ENCODE assay signal across 8 cellular contexts in genomic region chr19:3627351-3627723, GRCh38. TPM values are rescaled to one million over a fixed set of nuclear protein-coding genes. Genes with fewer than 3 reads are reported as not detected.
DNase-seq lines count a peak whose midpoint lies in the region; ATAC-seq and TF ChIP-seq lines count a peak whose summit lies in the region.

No MANE protein-coding gene starts in this region.

- WGBS in body of pancreas, 2 donors, result 59 to 65% methylated on average over 7 of the region's 7 CpGs

- no peaks in the 10 kb centered on the region for H3K27me3 ChIP-seq in body of pancreas
- H3K27me3 ChIP-seq in naive thymus-derived CD4-positive, alpha-beta T cell (ENCODE audit: control insufficient read depth in 2 of 2, insufficient read depth in 2 of 2, low read length in 2 of 2), result no peaks in the 10 kb centered on the region

- no peaks in the 10 kb centered on the region for H3K9me3 ChIP-seq in body of pancreas
- H3K9me3 ChIP-seq in naive thymus-derived CD4-positive, alpha-beta T cell (ENCODE audit: control insufficient read depth in 2 of 3, low read length in 3 of 3), result no peaks in the 10 kb centered on the region

- CTCF ChIA-PET in naive thymus-derived CD4-positive, alpha-beta T cell (lab: Charles Lee), result no interaction called here

- DNase-seq in stimulated activated naive CD8-positive, alpha-beta T cell treated with anti-CD3 and anti-CD28 coated beads, Interleukin-15, Interleukin-2, amounts not matched to agents 100 U/mL and 50 U/mL, for 24 hours, result no peak
- DNase-seq in body of pancreas (peak in 1 of 4 donors; percentile 27), NCI-H1417 treated with DMSO at 0.1 percent for 48 hours (lab: John Stamatoyannopoulos, UW) (no peak), KG1 (lab: John Stamatoyannopoulos, UW) (no peak)
- no peak for DNase-seq in naive thymus-derived CD4-positive, alpha-beta T cell

- TF ChIP-seq CTCF in body of pancreas (IDR thresholded peaks at IDR 0.05), result no peak

- H3K27ac ChIP-seq in body of pancreas, result peak overlapping the region; percentile 91 to 97 (median 94)
- H3K27ac ChIP-seq in naive thymus-derived CD4-positive, alpha-beta T cell (ENCODE audit: low read depth, low read length), result no peak overlapping the region

- peak overlapping the region; percentile 98 for H3K27ac Mint-ChIP-seq in stimulated activated naive CD8-positive, alpha-beta T cell treated with anti-CD3 and anti-CD28 coated beads, Interleukin-15, Interleukin-2, amounts not matched to agents 100 ng/mL and 50 ng/mL, for 24 hours
- peak overlapping the region; percentile 94 to 100 (median 99) for H3K27ac Mint-ChIP-seq in naive thymus-derived CD4-positive, alpha-beta T cell

- peaks cover 29% of the 10 kb centered on the region for H3K4me1 ChIP-seq in body of pancreas
- peaks cover 8 to 16% of the 10 kb centered on the region in 2 donors for H3K4me1 ChIP-seq in naive thymus-derived CD4-positive, alpha-beta T cell (ENCODE audit: control insufficient read depth in 2 of 2, insufficient read depth in 2 of 2, low read length in 2 of 2)

- intact Hi-C loops in body of pancreas (cut with DNase I), result no loop called here
- intact Hi-C loops in naive thymus-derived CD4-positive, alpha-beta T cell (cut with micrococcal nuclease), result loop anchor here (1.0 to 5.0 kb wide), 18 partner anchors 10 to 1165 kb away; partner anchors contain the start of genes FZR1 (in 2 of the 2), HMG20B (in 2 of the 2), ANKRD24 (in 1 of the 2) and APBA3 (in 1 of the 2)

- peaks cover 35% of the 10 kb centered on the region for H3K4me1 Mint-ChIP-seq in stimulated activated naive CD8-positive, alpha-beta T cell treated with anti-CD3 and anti-CD28 coated beads, Interleukin-15, Interleukin-2, amounts not matched to agents 100 ng/mL and 50 ng/mL, for 24 hours (ENCODE audit: low read depth)
- H3K4me1 Mint-ChIP-seq in naive thymus-derived CD4-positive, alpha-beta T cell, result peaks cover 23 to 40% (median 26%) of the 10 kb centered on the region in 7 donors

- POLR2A ChIA-PET in naive thymus-derived CD4-positive, alpha-beta T cell (lab: Charles Lee), result interaction anchor here (0.6 to 1.5 kb wide), 7 partner anchors 61 to 1011 kb away, joined by 3 to 7 read pairs (median 3); partner anchors contain the start of gene MRPL54

- no peaks in the 10 kb centered on the region for H3K9me3 Mint-ChIP-seq in stimulated activated naive CD8-positive, alpha-beta T cell treated with anti-CD3 and anti-CD28 coated beads, Interleukin-15, Interleukin-2, amounts not matched to agents 100 ng/mL and 50 ng/mL, for 24 hours
- H3K9me3 Mint-ChIP-seq in naive thymus-derived CD4-positive, alpha-beta T cell, result peaks cover 0 to 3% (median 0%) of the 10 kb centered on the region in 11 donors

- ATAC-seq in stimulated activated naive CD8-positive, alpha-beta T cell treated with anti-CD3 and anti-CD28 coated beads, Interleukin-15, Interleukin-2, amounts not matched to agents 100 U/mL and 50 U/mL, for 24 hours, result no peak
- ATAC-seq in body of pancreas, result no peak
- ATAC-seq in naive thymus-derived CD4-positive, alpha-beta T cell, result no peak
- ATAC-seq in HG03439 (IDR thresholded peaks at IDR 0.05; ENCODE audit: unreplicated experiment), result no peak
- ATAC-seq in GM21447 (IDR thresholded peaks at IDR 0.05; ENCODE audit: unreplicated experiment), result no peak

- TF ChIP-seq POLR2A in body of pancreas (IDR thresholded peaks at IDR 0.05), result no peak

- peaks cover 14% of the 10 kb centered on the region for H3K36me3 Mint-ChIP-seq in stimulated activated naive CD8-positive, alpha-beta T cell treated with anti-CD3 and anti-CD28 coated beads, Interleukin-15, Interleukin-2, amounts not matched to agents 100 ng/mL and 50 ng/mL, for 24 hours (ENCODE audit: low read depth)
- peaks cover 0 to 5% (median 0%) of the 10 kb centered on the region in 5 donors for H3K36me3 Mint-ChIP-seq in naive thymus-derived CD4-positive, alpha-beta T cell

- H3K36me3 ChIP-seq in body of pancreas (replicated peaks in 1 of 2; ENCODE audit: insufficient read depth in 1 of 2, low read depth in 2 of 2), result peaks cover 0 to 2% of the 10 kb centered on the region in 2 donors
- H3K36me3 ChIP-seq in naive thymus-derived CD4-positive, alpha-beta T cell (ENCODE audit: control insufficient read depth in 2 of 3, insufficient read depth in 3 of 3, low read length in 3 of 3), result peaks cover 0 to 33% (median 0%) of the 10 kb centered on the region in 3 experiments

- H3K4me3 ChIP-seq in body of pancreas, result no peak overlapping the region
- H3K4me3 ChIP-seq in naive thymus-derived CD4-positive, alpha-beta T cell (ENCODE audit: low read length), result peak overlapping the region; percentile 73

- no peaks in the 10 kb centered on the region for H3K27me3 Mint-ChIP-seq in stimulated activated naive CD8-positive, alpha-beta T cell treated with anti-CD3 and anti-CD28 coated beads, Interleukin-15, Interleukin-2, amounts not matched to agents 100 ng/mL and 50 ng/mL, for 24 hours
- no peaks in the 10 kb centered on the region for H3K27me3 Mint-ChIP-seq in naive thymus-derived CD4-positive, alpha-beta T cell

- H3K4me3 Mint-ChIP-seq in stimulated activated naive CD8-positive, alpha-beta T cell treated with anti-CD3 and anti-CD28 coated beads, Interleukin-15, Interleukin-2, amounts not matched to agents 100 ng/mL and 50 ng/mL, for 24 hours, result peak overlapping the region; percentile 97
- H3K4me3 Mint-ChIP-seq in naive thymus-derived CD4-positive, alpha-beta T cell, result peak overlapping the region in 9 of 10 donors; percentile 85 to 98 (median 93)

RNA-seq across cellular contexts. Expression of gene CACTIN, which starts 0.7 kb away (rescaled TPM):
- total RNA-seq in body of pancreas, result 10 to 100 TPM; 16.3 to 23.4 TPM
- total RNA-seq in naive thymus-derived CD4-positive, alpha-beta T cell, result 10 to 100 TPM; 35.4 to 46.7 (median 37.1) TPM
- polyA plus RNA-seq in naive thymus-derived CD4-positive, alpha-beta T cell, result 10 to 100 TPM in 1 of 2 donors, 1 to 10 TPM in 1; 9.5 to 22.2 TPM

RNA-seq across cellular contexts. Expression of gene TBXA2R, which starts 20.7 kb away (rescaled TPM):
- total RNA-seq in body of pancreas, result 1 to 10 TPM in 1 of 2 donors, under 1 TPM in 1; 0.52 to 3.0 TPM
- total RNA-seq in naive thymus-derived CD4-positive, alpha-beta T cell, result 1 to 10 TPM in 4 of 5 experiments, under 1 TPM in 1; 0.73 to 5.9 (median 4.1) TPM
- polyA plus RNA-seq in naive thymus-derived CD4-positive, alpha-beta T cell, result 1 to 10 TPM; 6.4 to 9.0 TPM

RNA-seq across cellular contexts. Expression of gene GIPC3, which starts 42.1 kb away (rescaled TPM):
- total RNA-seq in body of pancreas, result under 1 TPM; 0.78 to 0.99 TPM
- total RNA-seq in naive thymus-derived CD4-positive, alpha-beta T cell, result 1 to 10 TPM in 4 of 5 experiments, under 1 TPM in 1; 0.85 to 3.3 (median 2.9) TPM
- 1 to 10 TPM; 1.3 to 1.5 TPM for polyA plus RNA-seq in naive thymus-derived CD4-positive, alpha-beta T cell

RNA-seq across cellular contexts. Expression of gene HMG20B, which starts 54.6 kb away (rescaled TPM):
- total RNA-seq in body of pancreas, result 10 to 100 TPM; 66.7 to 91.0 TPM
- total RNA-seq in naive thymus-derived CD4-positive, alpha-beta T cell, result 10 to 100 TPM; 37.9 to 63.7 (median 53.0) TPM
- 10 to 100 TPM; 50.6 to 65.6 TPM for polyA plus RNA-seq in naive thymus-derived CD4-positive, alpha-beta T cell
